22 cellular contexts compared by ENCODE assay signal in the genomic region with DNA sequence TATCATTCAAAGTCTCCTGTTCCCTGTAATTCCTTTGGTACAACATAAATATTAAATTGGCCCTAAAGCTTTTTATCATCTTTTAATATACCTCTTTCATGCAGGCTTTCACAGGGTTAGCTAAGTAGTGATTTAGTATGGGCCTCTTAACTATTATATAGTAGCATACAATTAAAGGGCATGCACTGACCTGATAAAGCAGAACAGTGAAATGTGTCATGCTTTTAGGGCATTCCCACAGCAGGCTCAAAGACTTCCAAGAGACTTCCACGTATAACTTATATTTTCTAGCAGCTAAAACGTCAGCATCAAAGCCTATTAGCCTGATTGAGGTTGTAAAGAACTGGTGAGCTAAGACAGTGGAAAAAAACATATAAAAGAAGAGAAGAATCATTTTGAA.
"Had no signal": no experiment of that assay in that cellular context is flagged by ENCODE, and none has a peak within 500 bp of the region (broad histone marks: within the 10 kb centered on the region; RNA-seq: fewer than 3 reads in every experiment).

No MANE protein-coding gene starts in this region.

- DNase-seq: activated CD4-positive, alpha-beta T cell treated with anti-CD3 and anti-CD28 coated beads for 4 hours; activated CD4-positive, alpha-beta T cell treated with anti-CD3 and anti-CD28 coated beads, Interleukin-2, amount 50 U/mL, for 4 hours; activated effector memory CD4-positive, alpha-beta T cell treated with anti-CD3 and anti-CD28 coated beads, Interleukin-2, amount 50 U/mL, for 16 hours; activated naive CD4-positive, alpha-beta T cell treated with anti-CD3 and anti-CD28 coated beads for 36 hours; activated naive CD8-positive, alpha-beta T cell treated with anti-CD3 and anti-CD28 coated beads for 36 hours; activated T-cell treated with anti-CD3 and anti-CD28 coated beads, Interleukin-2, amount 50 U/mL, for 1 hour; adrenal gland; aorta; cortex of kidney; effector memory CD8-positive, alpha-beta T cell; left lung; naive B cell; nephron progenitor cell; stimulated activated CD4-positive, alpha-beta T cell treated with anti-CD3 and anti-CD28 coated beads, Interleukin-2, amount 100 ng/mL, for 48 hours; stimulated activated naive CD8-positive, alpha-beta T cell treated with anti-CD3 and anti-CD28 coated beads, Interleukin-15, Interleukin-2, amounts not matched to agents 100 U/mL and 50 U/mL, for 24 hours; T-helper 1 cell; trophoblast cell had no signal

- H3K27me3 ChIP-seq: adrenal gland, left lung, neutrophil, right atrium auricular region had no signal

- H3K4me1 ChIP-seq: parathyroid adenoma had no signal

- H3K4me3 ChIP-seq: adrenal gland, left lung, right atrium auricular region, thoracic aorta had no signal

- H3K27ac ChIP-seq: adrenal gland, left lung, neutrophil, parathyroid adenoma, right atrium auricular region, thoracic aorta, VCaP had no signal

- H3K9me3 ChIP-seq: adrenal gland, left lung, neutrophil, right atrium auricular region, thoracic aorta had no signal

- ATAC-seq: effector memory CD8-positive, alpha-beta T cell; left lung; stimulated activated naive CD8-positive, alpha-beta T cell treated with anti-CD3 and anti-CD28 coated beads, Interleukin-15, Interleukin-2, amounts not matched to agents 100 U/mL and 50 U/mL, for 24 hours had no signal
